21 cellular contexts compared by ENCODE assay signal in the genomic region with DNA sequence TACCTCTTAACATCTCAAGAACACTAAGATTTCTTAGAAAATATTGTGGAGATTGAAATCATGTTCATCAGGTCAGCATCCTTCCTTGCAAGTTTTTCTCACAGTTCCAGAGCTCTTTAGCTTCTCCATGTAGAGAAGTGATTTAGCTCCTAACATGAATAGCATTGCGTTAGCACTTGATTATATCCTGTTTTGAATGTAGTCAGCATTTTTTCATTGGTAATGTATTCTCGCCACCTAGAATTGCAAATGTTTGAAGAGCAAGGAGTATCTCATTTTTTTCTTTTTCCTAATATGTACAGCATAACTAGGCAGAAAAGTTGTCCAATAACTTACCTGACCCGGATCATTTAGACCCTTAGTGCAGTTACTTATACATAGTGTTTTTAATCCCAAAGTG.
"Had no signal": no experiment of that assay in that cellular context is flagged by ENCODE, and none has a peak within 500 bp of the region (broad histone marks: within the 10 kb centered on the region; RNA-seq: fewer than 3 reads in every experiment).

No MANE protein-coding gene starts in this region.

- H3K4me1 Mint-ChIP-seq: immature natural killer cell; naive thymus-derived CD4-positive, alpha-beta T cell; nephron; neural progenitor cell; stimulated activated memory B cell treated with anti-CD40 and anti-IgM and Interleukin-4, amounts not matched to agents 10 μg/mL and 1 μg/mL and 100 μg/mL, for 72 hours had no signal

- H3K9ac ChIP-seq: neural progenitor cell, parathyroid adenoma had no signal

- H3K4me3 ChIP-seq: colonic mucosa, neural progenitor cell, sigmoid colon, spleen, transverse colon, upper lobe of right lung, uterus had no signal

- H3K4me3 Mint-ChIP-seq: immature natural killer cell; naive thymus-derived CD4-positive, alpha-beta T cell; nephron; neural progenitor cell; stimulated activated memory B cell treated with anti-CD40 and anti-IgM and Interleukin-4, amounts not matched to agents 10 μg/mL and 1 μg/mL and 100 μg/mL, for 72 hours had no signal

- H3K27me3 ChIP-seq: colonic mucosa, neural progenitor cell, sigmoid colon, spleen, transverse colon, upper lobe of right lung, uterus had no signal

- DNase-seq: colonic mucosa; dermis blood vessel endothelial cell; effector memory CD4-positive, alpha-beta T cell; hypothalamus; immature natural killer cell; mesendoderm; midbrain; naive thymus-derived CD4-positive, alpha-beta T cell; sigmoid colon; spleen; stimulated activated CD4-positive, alpha-beta T cell treated with anti-CD3 and anti-CD28 coated beads, Interleukin-4, amount 100 ng/mL, for 4 hours; stimulated activated naive CD8-positive, alpha-beta T cell treated with anti-CD3 and anti-CD28 coated beads, Interleukin-15, Interleukin-2, amounts not matched to agents 100 U/mL and 50 U/mL, for 24 hours; transverse colon; upper lobe of right lung; uterus had no signal

- H3K4me1 ChIP-seq: colonic mucosa, neural progenitor cell, parathyroid adenoma, sigmoid colon, spleen, transverse colon, upper lobe of right lung, uterus had no signal

- ATAC-seq: left lobe of liver; naive thymus-derived CD4-positive, alpha-beta T cell; stimulated activated memory B cell treated with anti-CD40 and anti-IgM and Interleukin-4, amounts not matched to agents 10 μg/mL and 1 μg/mL and 100 μg/mL, for 72 hours; stimulated activated naive CD8-positive, alpha-beta T cell treated with anti-CD3 and anti-CD28 coated beads, Interleukin-15, Interleukin-2, amounts not matched to agents 100 U/mL and 50 U/mL, for 24 hours; upper lobe of right lung had no signal

- H3K4me2 ChIP-seq: neural progenitor cell had no signal

- H3K27ac ChIP-seq: colonic mucosa, neural progenitor cell, parathyroid adenoma, sigmoid colon, spleen, transverse colon, upper lobe of right lung, uterus had no signal

- H3K36me3 ChIP-seq: colonic mucosa, uterus had no signal

- H3K27me3 Mint-ChIP-seq: naive thymus-derived CD4-positive, alpha-beta T cell; progenitor cell of endocrine pancreas; stimulated activated memory B cell treated with anti-CD40 and anti-IgM and Interleukin-4, amounts not matched to agents 10 μg/mL and 1 μg/mL and 100 μg/mL, for 72 hours had no signal

- H3K27ac Mint-ChIP-seq: immature natural killer cell; naive thymus-derived CD4-positive, alpha-beta T cell; nephron; neural progenitor cell; progenitor cell of endocrine pancreas; stimulated activated memory B cell treated with anti-CD40 and anti-IgM and Interleukin-4, amounts not matched to agents 10 μg/mL and 1 μg/mL and 100 μg/mL, for 72 hours had no signal
